ENCODE assay signal across 1 cellular context in the genomic region with DNA sequence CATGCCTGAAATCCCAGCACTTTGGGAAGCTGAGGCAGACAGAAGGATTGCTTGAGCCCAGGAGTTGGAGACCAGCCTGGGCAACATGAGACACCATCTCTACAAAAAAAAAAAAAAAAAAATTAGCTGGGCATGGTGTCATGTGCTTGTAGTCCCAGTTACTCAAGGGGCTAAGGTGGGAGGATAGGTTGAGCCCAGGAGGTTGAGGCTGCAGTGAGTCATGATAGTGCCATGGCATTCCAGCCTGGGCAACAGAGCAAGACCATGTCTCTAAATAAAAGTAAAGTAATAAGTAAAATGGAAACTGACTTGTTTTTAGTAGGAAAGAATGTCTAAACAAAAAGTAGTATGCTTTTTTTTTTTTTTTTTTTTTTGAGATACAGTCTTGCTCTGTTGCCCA.
A peak's percentile ranks its signal among the peaks of the same experiment; 100 is the strongest.
TF ChIP-seq lines count a peak whose summit lies in the region.

No MANE protein-coding gene starts in this region.

TF ChIP-seq in K562, 482 proteins besides CTCF, POLR2A, EP300 and RAD21 (continued from another document):
- TF ChIP-seq, protein P1, sequence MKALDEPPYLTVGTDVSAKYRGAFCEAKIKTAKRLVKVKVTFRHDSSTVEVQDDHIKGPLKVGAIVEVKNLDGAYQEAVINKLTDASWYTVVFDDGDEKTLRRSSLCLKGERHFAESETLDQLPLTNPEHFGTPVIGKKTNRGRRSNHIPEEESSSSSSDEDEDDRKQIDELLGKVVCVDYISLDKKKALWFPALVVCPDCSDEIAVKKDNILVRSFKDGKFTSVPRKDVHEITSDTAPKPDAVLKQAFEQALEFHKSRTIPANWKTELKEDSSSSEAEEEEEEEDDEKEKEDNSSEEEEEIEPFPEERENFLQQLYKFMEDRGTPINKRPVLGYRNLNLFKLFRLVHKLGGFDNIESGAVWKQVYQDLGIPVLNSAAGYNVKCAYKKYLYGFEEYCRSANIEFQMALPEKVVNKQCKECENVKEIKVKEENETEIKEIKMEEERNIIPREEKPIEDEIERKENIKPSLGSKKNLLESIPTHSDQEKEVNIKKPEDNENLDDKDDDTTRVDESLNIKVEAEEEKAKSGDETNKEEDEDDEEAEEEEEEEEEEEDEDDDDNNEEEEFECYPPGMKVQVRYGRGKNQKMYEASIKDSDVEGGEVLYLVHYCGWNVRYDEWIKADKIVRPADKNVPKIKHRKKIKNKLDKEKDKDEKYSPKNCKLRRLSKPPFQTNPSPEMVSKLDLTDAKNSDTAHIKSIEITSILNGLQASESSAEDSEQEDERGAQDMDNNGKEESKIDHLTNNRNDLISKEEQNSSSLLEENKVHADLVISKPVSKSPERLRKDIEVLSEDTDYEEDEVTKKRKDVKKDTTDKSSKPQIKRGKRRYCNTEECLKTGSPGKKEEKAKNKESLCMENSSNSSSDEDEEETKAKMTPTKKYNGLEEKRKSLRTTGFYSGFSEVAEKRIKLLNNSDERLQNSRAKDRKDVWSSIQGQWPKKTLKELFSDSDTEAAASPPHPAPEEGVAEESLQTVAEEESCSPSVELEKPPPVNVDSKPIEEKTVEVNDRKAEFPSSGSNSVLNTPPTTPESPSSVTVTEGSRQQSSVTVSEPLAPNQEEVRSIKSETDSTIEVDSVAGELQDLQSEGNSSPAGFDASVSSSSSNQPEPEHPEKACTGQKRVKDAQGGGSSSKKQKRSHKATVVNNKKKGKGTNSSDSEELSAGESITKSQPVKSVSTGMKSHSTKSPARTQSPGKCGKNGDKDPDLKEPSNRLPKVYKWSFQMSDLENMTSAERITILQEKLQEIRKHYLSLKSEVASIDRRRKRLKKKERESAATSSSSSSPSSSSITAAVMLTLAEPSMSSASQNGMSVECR (CRISPR knock-in tag; IDR thresholded peaks at IDR 0.05) = no peak
- no peak for TF ChIP-seq POLR2G (IDR thresholded peaks at IDR 0.05; ENCODE audit: low read depth, low read length)
- no peak for TF ChIP-seq ATF1 (CRISPR knock-in tag; IDR thresholded peaks at IDR 0.05)
- no peak for TF ChIP-seq ATF1 (tag; IDR thresholded peaks at IDR 0.05)
- TF ChIP-seq ZNF384 (IDR thresholded peaks at IDR 0.05; ENCODE audit: low read depth, low read length) = peak; percentile 23; the same call in 1 of the 2 replicates
- TF ChIP-seq, protein P2, sequence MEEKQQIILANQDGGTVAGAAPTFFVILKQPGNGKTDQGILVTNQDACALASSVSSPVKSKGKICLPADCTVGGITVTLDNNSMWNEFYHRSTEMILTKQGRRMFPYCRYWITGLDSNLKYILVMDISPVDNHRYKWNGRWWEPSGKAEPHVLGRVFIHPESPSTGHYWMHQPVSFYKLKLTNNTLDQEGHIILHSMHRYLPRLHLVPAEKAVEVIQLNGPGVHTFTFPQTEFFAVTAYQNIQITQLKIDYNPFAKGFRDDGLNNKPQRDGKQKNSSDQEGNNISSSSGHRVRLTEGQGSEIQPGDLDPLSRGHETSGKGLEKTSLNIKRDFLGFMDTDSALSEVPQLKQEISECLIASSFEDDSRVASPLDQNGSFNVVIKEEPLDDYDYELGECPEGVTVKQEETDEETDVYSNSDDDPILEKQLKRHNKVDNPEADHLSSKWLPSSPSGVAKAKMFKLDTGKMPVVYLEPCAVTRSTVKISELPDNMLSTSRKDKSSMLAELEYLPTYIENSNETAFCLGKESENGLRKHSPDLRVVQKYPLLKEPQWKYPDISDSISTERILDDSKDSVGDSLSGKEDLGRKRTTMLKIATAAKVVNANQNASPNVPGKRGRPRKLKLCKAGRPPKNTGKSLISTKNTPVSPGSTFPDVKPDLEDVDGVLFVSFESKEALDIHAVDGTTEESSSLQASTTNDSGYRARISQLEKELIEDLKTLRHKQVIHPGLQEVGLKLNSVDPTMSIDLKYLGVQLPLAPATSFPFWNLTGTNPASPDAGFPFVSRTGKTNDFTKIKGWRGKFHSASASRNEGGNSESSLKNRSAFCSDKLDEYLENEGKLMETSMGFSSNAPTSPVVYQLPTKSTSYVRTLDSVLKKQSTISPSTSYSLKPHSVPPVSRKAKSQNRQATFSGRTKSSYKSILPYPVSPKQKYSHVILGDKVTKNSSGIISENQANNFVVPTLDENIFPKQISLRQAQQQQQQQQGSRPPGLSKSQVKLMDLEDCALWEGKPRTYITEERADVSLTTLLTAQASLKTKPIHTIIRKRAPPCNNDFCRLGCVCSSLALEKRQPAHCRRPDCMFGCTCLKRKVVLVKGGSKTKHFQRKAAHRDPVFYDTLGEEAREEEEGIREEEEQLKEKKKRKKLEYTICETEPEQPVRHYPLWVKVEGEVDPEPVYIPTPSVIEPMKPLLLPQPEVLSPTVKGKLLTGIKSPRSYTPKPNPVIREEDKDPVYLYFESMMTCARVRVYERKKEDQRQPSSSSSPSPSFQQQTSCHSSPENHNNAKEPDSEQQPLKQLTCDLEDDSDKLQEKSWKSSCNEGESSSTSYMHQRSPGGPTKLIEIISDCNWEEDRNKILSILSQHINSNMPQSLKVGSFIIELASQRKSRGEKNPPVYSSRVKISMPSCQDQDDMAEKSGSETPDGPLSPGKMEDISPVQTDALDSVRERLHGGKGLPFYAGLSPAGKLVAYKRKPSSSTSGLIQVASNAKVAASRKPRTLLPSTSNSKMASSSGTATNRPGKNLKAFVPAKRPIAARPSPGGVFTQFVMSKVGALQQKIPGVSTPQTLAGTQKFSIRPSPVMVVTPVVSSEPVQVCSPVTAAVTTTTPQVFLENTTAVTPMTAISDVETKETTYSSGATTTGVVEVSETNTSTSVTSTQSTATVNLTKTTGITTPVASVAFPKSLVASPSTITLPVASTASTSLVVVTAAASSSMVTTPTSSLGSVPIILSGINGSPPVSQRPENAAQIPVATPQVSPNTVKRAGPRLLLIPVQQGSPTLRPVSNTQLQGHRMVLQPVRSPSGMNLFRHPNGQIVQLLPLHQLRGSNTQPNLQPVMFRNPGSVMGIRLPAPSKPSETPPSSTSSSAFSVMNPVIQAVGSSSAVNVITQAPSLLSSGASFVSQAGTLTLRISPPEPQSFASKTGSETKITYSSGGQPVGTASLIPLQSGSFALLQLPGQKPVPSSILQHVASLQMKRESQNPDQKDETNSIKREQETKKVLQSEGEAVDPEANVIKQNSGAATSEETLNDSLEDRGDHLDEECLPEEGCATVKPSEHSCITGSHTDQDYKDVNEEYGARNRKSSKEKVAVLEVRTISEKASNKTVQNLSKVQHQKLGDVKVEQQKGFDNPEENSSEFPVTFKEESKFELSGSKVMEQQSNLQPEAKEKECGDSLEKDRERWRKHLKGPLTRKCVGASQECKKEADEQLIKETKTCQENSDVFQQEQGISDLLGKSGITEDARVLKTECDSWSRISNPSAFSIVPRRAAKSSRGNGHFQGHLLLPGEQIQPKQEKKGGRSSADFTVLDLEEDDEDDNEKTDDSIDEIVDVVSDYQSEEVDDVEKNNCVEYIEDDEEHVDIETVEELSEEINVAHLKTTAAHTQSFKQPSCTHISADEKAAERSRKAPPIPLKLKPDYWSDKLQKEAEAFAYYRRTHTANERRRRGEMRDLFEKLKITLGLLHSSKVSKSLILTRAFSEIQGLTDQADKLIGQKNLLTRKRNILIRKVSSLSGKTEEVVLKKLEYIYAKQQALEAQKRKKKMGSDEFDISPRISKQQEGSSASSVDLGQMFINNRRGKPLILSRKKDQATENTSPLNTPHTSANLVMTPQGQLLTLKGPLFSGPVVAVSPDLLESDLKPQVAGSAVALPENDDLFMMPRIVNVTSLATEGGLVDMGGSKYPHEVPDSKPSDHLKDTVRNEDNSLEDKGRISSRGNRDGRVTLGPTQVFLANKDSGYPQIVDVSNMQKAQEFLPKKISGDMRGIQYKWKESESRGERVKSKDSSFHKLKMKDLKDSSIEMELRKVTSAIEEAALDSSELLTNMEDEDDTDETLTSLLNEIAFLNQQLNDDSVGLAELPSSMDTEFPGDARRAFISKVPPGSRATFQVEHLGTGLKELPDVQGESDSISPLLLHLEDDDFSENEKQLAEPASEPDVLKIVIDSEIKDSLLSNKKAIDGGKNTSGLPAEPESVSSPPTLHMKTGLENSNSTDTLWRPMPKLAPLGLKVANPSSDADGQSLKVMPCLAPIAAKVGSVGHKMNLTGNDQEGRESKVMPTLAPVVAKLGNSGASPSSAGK (IDR thresholded peaks at IDR 0.05) = no peak
- no peak for TF ChIP-seq SP1 (CRISPR knock-in tag; IDR thresholded peaks at IDR 0.05)
